Comparison of ENCODE assay signal across 1 cellular context in genomic region chr17:28370035-28370743, GRCh38.
TF ChIP-seq lines count a peak whose summit lies in the region.

Gene VTN, minus strand, starts transcription at chr17:28370307. Its CDS starts 104 bp downstream, at chr17:28370203.

TF ChIP-seq in HepG2, 621 proteins besides CTCF, POLR2A, EP300 and RAD21 (continued from another document and continues in another):
- TF ChIP-seq CSRNP2 (CRISPR knock-in tag; conservative IDR thresholded peaks at IDR 0.05; ENCODE audit: low read depth): no peak
- TF ChIP-seq ZNF777 (CRISPR knock-in tag; IDR thresholded peaks at IDR 0.05): peak; percentile 50
- TF ChIP-seq TOPORS (CRISPR knock-in tag; IDR thresholded peaks at IDR 0.05): 0 out of 2 replicates have a peak, but pooled peaks have one; percentile 32
- TF ChIP-seq KDM6A (CRISPR knock-in tag; IDR thresholded peaks at IDR 0.05; ENCODE audit: low read depth): peak; percentile 96
- TF ChIP-seq KLF12 (CRISPR knock-in tag; IDR thresholded peaks at IDR 0.05; ENCODE audit: borderline replicate concordance): peak; percentile 73; the same call in 1 of the 2 replicates
- TF ChIP-seq ZBTB46 (CRISPR knock-in tag; IDR thresholded peaks at IDR 0.05; ENCODE audit: borderline replicate concordance): no peak
- TF ChIP-seq PRMT3 (CRISPR knock-in tag; IDR thresholded peaks at IDR 0.05; ENCODE audit: borderline replicate concordance, low read depth): no peak
- TF ChIP-seq ZNF737 (CRISPR knock-in tag; IDR thresholded peaks at IDR 0.05; ENCODE audit: borderline replicate concordance): no peak
- TF ChIP-seq EED (CRISPR knock-in tag; IDR thresholded peaks at IDR 0.05): no peak
- TF ChIP-seq ZNF646 (CRISPR knock-in tag; IDR thresholded peaks at IDR 0.05): no peak
- no peak for TF ChIP-seq ATF7-NPFF (CRISPR knock-in tag; IDR thresholded peaks at IDR 0.05; ENCODE audit: low read depth)
- TF ChIP-seq MIER3 (CRISPR knock-in tag; IDR thresholded peaks at IDR 0.05; ENCODE audit: borderline replicate concordance): peak; percentile 90; the same call in 1 of the 2 replicates
- peak; percentile 61 for TF ChIP-seq ZNF770 (CRISPR knock-in tag; IDR thresholded peaks at IDR 0.05)
- TF ChIP-seq SMAD3 (CRISPR knock-in tag; IDR thresholded peaks at IDR 0.05): peak; percentile 85
- TF ChIP-seq ZEB1 (IDR thresholded peaks at IDR 0.05; ENCODE audit: insufficient replicate concordance, low read depth): peak; percentile 85
- TF ChIP-seq STAT5B (CRISPR knock-in tag; IDR thresholded peaks at IDR 0.05): peak; percentile 20; the same call in 1 of the 2 replicates
- TF ChIP-seq RXRA (CRISPR knock-in tag; IDR thresholded peaks at IDR 0.05): peak; percentile 97
- peak; percentile 93 for TF ChIP-seq GFI1 (CRISPR knock-in tag; IDR thresholded peaks at IDR 0.05; ENCODE audit: borderline replicate concordance)
- peak; percentile 75; the same call in 1 of the 2 replicates for TF ChIP-seq ERF (CRISPR knock-in tag; IDR thresholded peaks at IDR 0.05)
- peak; percentile 94 for TF ChIP-seq SP5 (CRISPR knock-in tag; IDR thresholded peaks at IDR 0.05; ENCODE audit: borderline replicate concordance, low read depth)
- no peak for TF ChIP-seq CERS6 (CRISPR knock-in tag; IDR thresholded peaks at IDR 0.05)
- TF ChIP-seq GLI4 (CRISPR knock-in tag; IDR thresholded peaks at IDR 0.05; ENCODE audit: borderline replicate concordance): no peak
- no peak for TF ChIP-seq E2F5 (CRISPR knock-in tag; conservative IDR thresholded peaks at IDR 0.05)
- no peak for TF ChIP-seq RBM39 (IDR thresholded peaks at IDR 0.05; ENCODE audit: low read depth, low read length, poor library complexity, severe bottlenecking)
- peak; percentile 50; the same call in 1 of the 2 replicates for TF ChIP-seq RFXAP (CRISPR knock-in tag; IDR thresholded peaks at IDR 0.05; ENCODE audit: borderline replicate concordance)
- TF ChIP-seq ATF3 (CRISPR knock-in tag; IDR thresholded peaks at IDR 0.05): peak; percentile 58; the same call in 1 of the 2 replicates
- no peak for TF ChIP-seq IKZF4 (CRISPR knock-in tag; IDR thresholded peaks at IDR 0.05; ENCODE audit: borderline replicate concordance, low read depth, not compliant biosample characterization)
- peak; percentile 67; the same call in 1 of the 2 replicates for TF ChIP-seq ZNF337 (CRISPR knock-in tag; IDR thresholded peaks at IDR 0.05; ENCODE audit: borderline replicate concordance, low read depth)
- peak; percentile 80; the same call in 1 of the 2 replicates for TF ChIP-seq BRF2 (CRISPR knock-in tag; IDR thresholded peaks at IDR 0.05)
- TF ChIP-seq IKZF5 (CRISPR knock-in tag; IDR thresholded peaks at IDR 0.05): peak; percentile 87
- TF ChIP-seq MTA1 (CRISPR knock-in tag; IDR thresholded peaks at IDR 0.05; ENCODE audit: borderline replicate concordance): peak; percentile 94
- 0 out of 2 replicates have a peak, but pooled peaks have one; percentile 19 for TF ChIP-seq AKAP8 (CRISPR knock-in tag; IDR thresholded peaks at IDR 0.05)
- TF ChIP-seq LBX2 (CRISPR knock-in tag; IDR thresholded peaks at IDR 0.05; ENCODE audit: borderline replicate concordance): no peak
- peak; percentile 71; the same call in 1 of the 2 replicates for TF ChIP-seq ZBTB26 (CRISPR knock-in tag; IDR thresholded peaks at IDR 0.05; ENCODE audit: borderline replicate concordance)
- peak; percentile 41; the same call in 1 of the 2 replicates for TF ChIP-seq ZNF205 (CRISPR knock-in tag; IDR thresholded peaks at IDR 0.05)
- TF ChIP-seq SOX5 (CRISPR knock-in tag; IDR thresholded peaks at IDR 0.05; ENCODE audit: borderline replicate concordance): peak; percentile 90
- peak; percentile 79; the same call in 1 of the 2 replicates for TF ChIP-seq ZNF264 (CRISPR knock-in tag; IDR thresholded peaks at IDR 0.05)
- no peak for TF ChIP-seq MYNN (CRISPR knock-in tag; IDR thresholded peaks at IDR 0.05; ENCODE audit: low read depth)
- no peak for TF ChIP-seq ZNF879 (CRISPR knock-in tag; IDR thresholded peaks at IDR 0.05)
- peak; percentile 53; the same call in 1 of the 2 replicates for TF ChIP-seq DMAP1 (CRISPR knock-in tag; IDR thresholded peaks at IDR 0.05)
- no peak for TF ChIP-seq CHD4 (IDR thresholded peaks at IDR 0.05; ENCODE audit: borderline replicate concordance, low read length)
- TF ChIP-seq DNMT3B (CRISPR knock-in tag; conservative IDR thresholded peaks at IDR 0.05): 0 out of 2 replicates have a peak, but pooled peaks have one; percentile 34
- no peak for TF ChIP-seq RORA (CRISPR knock-in tag; IDR thresholded peaks at IDR 0.05)
- no peak for TF ChIP-seq KLF11 (CRISPR knock-in tag; IDR thresholded peaks at IDR 0.05)
- TF ChIP-seq ZNF761 (CRISPR knock-in tag; conservative IDR thresholded peaks at IDR 0.05): peak; percentile 78
